In genomic region chr6:132611616-132612015, GRCh38 we compare ENCODE assay signal across 39 cellular contexts. TPM values are rescaled to one million over a fixed set of nuclear protein-coding genes. Genes with fewer than 3 reads are reported as not detected.
"Had no signal": no experiment of that assay in that cellular context is flagged by ENCODE, and none has a peak within 500 bp of the region (broad histone marks: within the 10 kb centered on the region; RNA-seq: fewer than 3 reads in every experiment).

No MANE protein-coding gene starts in this region.

- H3K27ac ChIP-seq: ascending aorta, cardiac muscle cell, KMS-11, SJCRH30, WERI-Rb-1 had no signal

- H3K9me3 Mint-ChIP-seq: activated CD4-positive, alpha-beta memory T cell treated with anti-CD3 and anti-CD28 coated beads, Interleukin-2, amount 10 ng/mL, durations not matched to agents 7 days and 5 days; activated naive CD4-positive, alpha-beta T cell treated with anti-CD3 and anti-CD28 coated beads, Interleukin-2, amount 50 U/mL, for 24 hours; activated naive CD8-positive, alpha-beta T cell treated with anti-CD3 and anti-CD28 coated beads, Interleukin-2, amount 10 ng/mL, durations not matched to agents 7 days and 5 days; activated T-cell treated with anti-CD3 and anti-CD28 coated beads, Interleukin-2, amount 50 U/mL, for 72 hours; activated T-helper 2 cell treated with anti-CD3 and anti-CD28 coated beads, Interferon-gamma antibody, Interleukin-2, Interleukin-4, amounts not matched to agents 10 μg/mL and 5 μg/mL and 100 μg/mL, durations not matched to agents 14 hours and 24 hours and 36 hours; central memory CD8-positive, alpha-beta T cell; T-cell had no signal

- H3K36me3 ChIP-seq: ascending aorta, cardiac muscle cell, SJCRH30, WERI-Rb-1 had no signal

- H3K27me3 ChIP-seq: ascending aorta, cardiac muscle cell had no signal

- H3K9me3 ChIP-seq: ascending aorta, SJCRH30, SK-N-SH had no signal

- H3K27ac Mint-ChIP-seq: activated CD4-positive, alpha-beta memory T cell treated with anti-CD3 and anti-CD28 coated beads, Interleukin-2, amount 10 ng/mL, durations not matched to agents 7 days and 5 days; activated CD8-positive, alpha-beta memory T cell treated with anti-CD3 and anti-CD28 coated beads, Interleukin-2, amount 10 ng/mL, durations not matched to agents 7 days and 5 days; activated naive CD4-positive, alpha-beta T cell treated with anti-CD3 and anti-CD28 coated beads, Interleukin-2, amount 50 U/mL, for 24 hours; activated naive CD8-positive, alpha-beta T cell treated with anti-CD3 and anti-CD28 coated beads, Interleukin-2, amount 10 ng/mL, durations not matched to agents 7 days and 5 days; activated T-helper 2 cell treated with anti-CD3 and anti-CD28 coated beads, Interferon-gamma antibody, Interleukin-2, Interleukin-4, amounts not matched to agents 10 μg/mL and 5 μg/mL and 100 μg/mL, durations not matched to agents 14 hours and 24 hours and 36 hours; T-cell had no signal

- H3K4me3 ChIP-seq: ascending aorta, cardiac muscle cell, SJCRH30 had no signal

- H3K4me2 ChIP-seq: KMS-11, SK-N-SH had no signal

- H3K4me3 Mint-ChIP-seq: activated CD4-positive, alpha-beta memory T cell treated with anti-CD3 and anti-CD28 coated beads, Interleukin-2, amount 10 ng/mL, durations not matched to agents 7 days and 5 days; activated CD8-positive, alpha-beta memory T cell treated with anti-CD3 and anti-CD28 coated beads, Interleukin-2, amount 10 ng/mL, durations not matched to agents 7 days and 5 days; activated naive CD4-positive, alpha-beta T cell treated with anti-CD3 and anti-CD28 coated beads, Interleukin-2, amount 50 U/mL, for 24 hours; activated naive CD8-positive, alpha-beta T cell treated with anti-CD3 and anti-CD28 coated beads, Interleukin-2, amount 10 ng/mL, durations not matched to agents 7 days and 5 days; activated T-cell treated with anti-CD3 and anti-CD28 coated beads, Interleukin-2, amount 50 U/mL, for 72 hours; central memory CD8-positive, alpha-beta T cell; T-cell had no signal

- H3K4me1 ChIP-seq: ascending aorta, SJCRH30 had no signal

- H3K4me1 Mint-ChIP-seq: activated naive CD4-positive, alpha-beta T cell treated with anti-CD3 and anti-CD28 coated beads, Interleukin-2, amount 50 U/mL, for 24 hours had no signal

- H3K27me3 Mint-ChIP-seq: activated CD4-positive, alpha-beta memory T cell treated with anti-CD3 and anti-CD28 coated beads, Interleukin-2, amount 10 ng/mL, durations not matched to agents 7 days and 5 days; central memory CD8-positive, alpha-beta T cell had no signal

- DNase-seq: activated CD4-positive, alpha-beta memory T cell treated with anti-CD3 and anti-CD28 coated beads, Interleukin-2, amount 10 ng/mL, durations not matched to agents 7 days and 5 days; activated CD4-positive, alpha-beta T cell treated with anti-CD3 and anti-CD28 coated beads for 1 hour; activated CD4-positive, alpha-beta T cell treated with anti-CD3 and anti-CD28 coated beads for 48 hours; activated CD4-positive, CD25-positive, alpha-beta regulatory T cell; activated CD8-positive, alpha-beta memory T cell treated with anti-CD3 and anti-CD28 coated beads for 24 hours; activated CD8-positive, alpha-beta memory T cell treated with anti-CD3 and anti-CD28 coated beads, Interleukin-2, amount 10 ng/mL, durations not matched to agents 7 days and 5 days; activated CD8-positive, alpha-beta memory T cell treated with anti-CD3 and anti-CD28 coated beads, Interleukin-2, amount 50 U/mL, for 48 hours; activated gamma-delta T cell; activated naive CD4-positive, alpha-beta T cell treated with Interleukin-2 at 50 U/mL for 16 hours; activated naive CD8-positive, alpha-beta T cell treated with anti-CD3 and anti-CD28 coated beads, Interleukin-2, amount 10 ng/mL, durations not matched to agents 7 days and 5 days; activated T-cell treated with anti-CD3 and anti-CD28 coated beads, Interleukin-2, amount 50 U/mL, for 72 hours; amygdala; NCI-H1092 treated with DMSO at 0.1 percent for 48 hours; NCI-H1417; NCI-H146; NCI-H187; NCI-H2029 treated with DMSO at 0.1 percent for 48 hours; NCI-H2107; NCI-H2171; NCI-H510A; NCI-H526; NCI-H748 treated with DMSO at 0.1 percent for 48 hours; SHP77; SJCRH30; SK-N-SH; T-cell; T-helper 2 cell; T-helper 9 cell; WERI-Rb-1 had no signal

- H3K36me3 Mint-ChIP-seq: activated CD8-positive, alpha-beta memory T cell treated with anti-CD3 and anti-CD28 coated beads, Interleukin-2, amount 10 ng/mL, durations not matched to agents 7 days and 5 days; activated naive CD4-positive, alpha-beta T cell treated with anti-CD3 and anti-CD28 coated beads, Interleukin-2, amount 50 U/mL, for 24 hours; activated naive CD8-positive, alpha-beta T cell treated with anti-CD3 and anti-CD28 coated beads, Interleukin-2, amount 10 ng/mL, durations not matched to agents 7 days and 5 days; T-cell had no signal

- H3K9ac ChIP-seq: KMS-11, SK-N-SH had no signal

RNA-seq across cellular contexts. Expression of gene TAAR2, which starts 12.5 kb away (rescaled TPM):
- total RNA-seq: activated CD4-positive, alpha-beta memory T cell treated with anti-CD3 and anti-CD28 coated beads, Interleukin-2, amount 10 ng/mL, durations not matched to agents 7 days and 5 days; activated CD8-positive, alpha-beta memory T cell treated with anti-CD3 and anti-CD28 coated beads, Interleukin-2, amount 10 ng/mL, durations not matched to agents 7 days and 5 days; activated naive CD8-positive, alpha-beta T cell treated with anti-CD3 and anti-CD28 coated beads, Interleukin-2, amount 10 ng/mL, durations not matched to agents 7 days and 5 days; activated T-cell treated with anti-CD3 and anti-CD28 coated beads, Interleukin-2, amount 50 U/mL, for 72 hours; activated T-helper 2 cell treated with anti-CD3 and anti-CD28 coated beads, Interferon-gamma antibody, Interleukin-2, Interleukin-4, amounts not matched to agents 10 μg/mL and 5 μg/mL and 100 μg/mL, durations not matched to agents 14 hours and 24 hours and 36 hours; ascending aorta; cardiac muscle cell; LHCN-M2; M059J; OCI-LY7; SJCRH30; T-cell had no signal
- polyA plus RNA-seq: adipose tissue, cardiac muscle cell, SK-N-SH had no signal

RNA-seq across cellular contexts. Expression of gene TAAR5, which starts 22.1 kb away (rescaled TPM):
- total RNA-seq: activated CD4-positive, alpha-beta memory T cell treated with anti-CD3 and anti-CD28 coated beads, Interleukin-2, amount 10 ng/mL, durations not matched to agents 7 days and 5 days; activated CD8-positive, alpha-beta memory T cell treated with anti-CD3 and anti-CD28 coated beads, Interleukin-2, amount 10 ng/mL, durations not matched to agents 7 days and 5 days; activated naive CD8-positive, alpha-beta T cell treated with anti-CD3 and anti-CD28 coated beads, Interleukin-2, amount 10 ng/mL, durations not matched to agents 7 days and 5 days; activated T-cell treated with anti-CD3 and anti-CD28 coated beads, Interleukin-2, amount 50 U/mL, for 72 hours; activated T-helper 2 cell treated with anti-CD3 and anti-CD28 coated beads, Interferon-gamma antibody, Interleukin-2, Interleukin-4, amounts not matched to agents 10 μg/mL and 5 μg/mL and 100 μg/mL, durations not matched to agents 14 hours and 24 hours and 36 hours; ascending aorta; cardiac muscle cell; LHCN-M2; M059J; OCI-LY7; SJCRH30; T-cell had no signal
- polyA plus RNA-seq: adipose tissue, cardiac muscle cell, SK-N-SH had no signal

RNA-seq across cellular contexts. Expression of gene TAAR6, which starts 41.5 kb away (rescaled TPM):
- total RNA-seq: activated CD4-positive, alpha-beta memory T cell treated with anti-CD3 and anti-CD28 coated beads, Interleukin-2, amount 10 ng/mL, durations not matched to agents 7 days and 5 days; activated CD8-positive, alpha-beta memory T cell treated with anti-CD3 and anti-CD28 coated beads, Interleukin-2, amount 10 ng/mL, durations not matched to agents 7 days and 5 days; activated naive CD8-positive, alpha-beta T cell treated with anti-CD3 and anti-CD28 coated beads, Interleukin-2, amount 10 ng/mL, durations not matched to agents 7 days and 5 days; activated T-cell treated with anti-CD3 and anti-CD28 coated beads, Interleukin-2, amount 50 U/mL, for 72 hours; activated T-helper 2 cell treated with anti-CD3 and anti-CD28 coated beads, Interferon-gamma antibody, Interleukin-2, Interleukin-4, amounts not matched to agents 10 μg/mL and 5 μg/mL and 100 μg/mL, durations not matched to agents 14 hours and 24 hours and 36 hours; ascending aorta; cardiac muscle cell; LHCN-M2; M059J; OCI-LY7; SJCRH30; T-cell had no signal
- polyA plus RNA-seq: adipose tissue, cardiac muscle cell, SK-N-SH had no signal

RNA-seq across cellular contexts. Expression of gene TAAR1, which starts 47.4 kb away (rescaled TPM):
- total RNA-seq: activated CD4-positive, alpha-beta memory T cell treated with anti-CD3 and anti-CD28 coated beads, Interleukin-2, amount 10 ng/mL, durations not matched to agents 7 days and 5 days; activated CD8-positive, alpha-beta memory T cell treated with anti-CD3 and anti-CD28 coated beads, Interleukin-2, amount 10 ng/mL, durations not matched to agents 7 days and 5 days; activated naive CD8-positive, alpha-beta T cell treated with anti-CD3 and anti-CD28 coated beads, Interleukin-2, amount 10 ng/mL, durations not matched to agents 7 days and 5 days; activated T-cell treated with anti-CD3 and anti-CD28 coated beads, Interleukin-2, amount 50 U/mL, for 72 hours; activated T-helper 2 cell treated with anti-CD3 and anti-CD28 coated beads, Interferon-gamma antibody, Interleukin-2, Interleukin-4, amounts not matched to agents 10 μg/mL and 5 μg/mL and 100 μg/mL, durations not matched to agents 14 hours and 24 hours and 36 hours; ascending aorta; cardiac muscle cell; LHCN-M2; M059J; OCI-LY7; SJCRH30; T-cell had no signal
- polyA plus RNA-seq: adipose tissue, cardiac muscle cell, SK-N-SH had no signal

RNA-seq across cellular contexts. Expression of gene TAAR8, which starts 59.1 kb away (rescaled TPM):
- total RNA-seq: activated CD4-positive, alpha-beta memory T cell treated with anti-CD3 and anti-CD28 coated beads, Interleukin-2, amount 10 ng/mL, durations not matched to agents 7 days and 5 days; activated CD8-positive, alpha-beta memory T cell treated with anti-CD3 and anti-CD28 coated beads, Interleukin-2, amount 10 ng/mL, durations not matched to agents 7 days and 5 days; activated naive CD8-positive, alpha-beta T cell treated with anti-CD3 and anti-CD28 coated beads, Interleukin-2, amount 10 ng/mL, durations not matched to agents 7 days and 5 days; activated T-cell treated with anti-CD3 and anti-CD28 coated beads, Interleukin-2, amount 50 U/mL, for 72 hours; activated T-helper 2 cell treated with anti-CD3 and anti-CD28 coated beads, Interferon-gamma antibody, Interleukin-2, Interleukin-4, amounts not matched to agents 10 μg/mL and 5 μg/mL and 100 μg/mL, durations not matched to agents 14 hours and 24 hours and 36 hours; ascending aorta; cardiac muscle cell; LHCN-M2; M059J; OCI-LY7; SJCRH30; T-cell had no signal
- polyA plus RNA-seq: adipose tissue, cardiac muscle cell, SK-N-SH had no signal
